In genomic region chr4:183846951-183847350, GRCh38 we compare ENCODE assay signal across 26 cellular contexts.
"Had no signal": no experiment of that assay in that cellular context is flagged by ENCODE, and none has a peak within 500 bp of the region (broad histone marks: within the 10 kb centered on the region; RNA-seq: fewer than 3 reads in every experiment).

No MANE protein-coding gene starts in this region.

- H3K4me1 ChIP-seq: testis, transverse colon, uterus, vagina had no signal

- H3K27me3 ChIP-seq: stomach, suprapubic skin, testis, thyroid gland, tibial nerve, transverse colon, upper lobe of left lung, upper lobe of right lung, uterus, vagina had no signal

- H3K9me3 ChIP-seq: stomach, suprapubic skin, testis, thoracic aorta, thyroid gland, tibial artery, upper lobe of left lung, uterus, vagina had no signal

- H3K4me3 ChIP-seq: stomach, suprapubic skin, testis, thoracic aorta, thyroid gland, tibial artery, tibial nerve, transverse colon, upper lobe of left lung, upper lobe of right lung, uterus, vagina had no signal

- ATAC-seq: stimulated activated effector memory CD8-positive, alpha-beta T cell treated with anti-CD3 and anti-CD28 coated beads, Interleukin-12 subunit alpha, Interleukin-12 subunit beta, amount 100 ng/mL, for 72 hours; stimulated activated memory B cell treated with anti-CD40 and anti-IgM and Interleukin-4, amounts not matched to agents 10 μg/mL and 1 μg/mL and 100 μg/mL, for 72 hours; stimulated activated naive B cell treated with anti-CD40 and anti-IgM and Interleukin-4, amounts not matched to agents 10 μg/mL and 1 μg/mL and 100 μg/mL, for 72 hours; stimulated activated naive CD8-positive, alpha-beta T cell treated with anti-CD3 and anti-CD28 coated beads, Interleukin-15, amount 100 ng/mL, for 72 hours; stimulated activated naive CD8-positive, alpha-beta T cell treated with anti-CD3 and anti-CD28 coated beads, Interleukin-15, Interleukin-2, amounts not matched to agents 100 U/mL and 50 U/mL, for 24 hours; upper lobe of right lung had no signal

- H3K36me3 ChIP-seq: stomach, suprapubic skin, thoracic aorta, thyroid gland, tibial artery, tibial nerve, transverse colon, upper lobe of left lung, upper lobe of right lung, uterus, vagina had no signal

- DNase-seq: stimulated activated CD4-positive, alpha-beta T cell treated with anti-CD3 and anti-CD28 coated beads, Interleukin-2, amount 100 ng/mL, for 48 hours; stimulated activated CD4-positive, alpha-beta T cell treated with anti-CD3 and anti-CD28 coated beads, Interleukin-4, amount 100 ng/mL, for 1 hour; stimulated activated CD4-positive, alpha-beta T cell treated with anti-CD3 and anti-CD28 coated beads, Interleukin-4, amount 100 ng/mL, for 24 hours; stimulated activated CD4-positive, alpha-beta T cell treated with anti-CD3 and anti-CD28 coated beads, Interleukin-4, amount 100 ng/mL, for 4 hours; stimulated activated CD8-positive, alpha-beta memory T cell treated with anti-CD3 and anti-CD28 coated beads, Interleukin-4, amount 100 ng/mL, for 48 hours; stimulated activated naive B cell treated with anti-CD40 and anti-IgM and Interleukin-4, amounts not matched to agents 10 μg/mL and 1 μg/mL and 100 μg/mL, for 72 hours; stimulated activated naive CD4-positive, alpha-beta T cell; stimulated activated naive CD4-positive, alpha-beta T cell treated with Interleukin-2 at 50 U/mL for 16 hours; stimulated activated naive CD8-positive, alpha-beta T cell treated with anti-CD3 and anti-CD28 coated beads, Interleukin-15, amount 100 ng/mL, for 72 hours; stimulated activated naive CD8-positive, alpha-beta T cell treated with anti-CD3 and anti-CD28 coated beads, Interleukin-15, Interleukin-2, amounts not matched to agents 100 U/mL and 50 U/mL, for 24 hours; stomach; substantia nigra; testis; thyroid gland; tibial artery; transverse colon; trophoblast cell; upper lobe of left lung; upper lobe of right lung; uterus had no signal

- H3K27ac ChIP-seq: stomach, suprapubic skin, testis, thoracic aorta, thyroid gland, tibial artery, tibial nerve, transverse colon, upper lobe of left lung, upper lobe of right lung, uterus, vagina had no signal
